Comparison of ENCODE assay signal across 26 cellular contexts in the genomic region with DNA sequence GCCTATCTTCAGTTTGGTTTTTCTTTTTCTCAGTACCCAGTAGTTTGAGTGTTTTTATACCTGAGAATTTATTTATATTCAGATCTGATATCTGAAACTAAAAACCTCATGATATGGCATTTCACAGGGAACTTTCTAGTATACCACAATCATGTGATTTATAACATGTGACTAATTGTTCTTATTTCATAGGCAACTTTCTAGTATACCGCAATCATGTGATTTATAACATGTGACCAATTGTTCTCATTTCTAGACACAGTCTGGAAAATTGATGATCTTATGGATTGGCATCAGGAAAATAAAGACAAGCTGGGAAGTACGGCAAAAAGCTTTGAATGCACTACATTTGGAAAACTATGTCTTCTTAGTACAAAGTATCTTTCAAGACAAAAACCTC. TPM values are rescaled to one million over a fixed set of nuclear protein-coding genes. Genes with fewer than 3 reads are reported as not detected.
"Had no signal": no experiment of that assay in that cellular context is flagged by ENCODE, and none has a peak within 500 bp of the region (broad histone marks: within the 10 kb centered on the region; RNA-seq: fewer than 3 reads in every experiment).

No MANE protein-coding gene starts in this region.

- H3K27me3 ChIP-seq: heart right ventricle, ovary, right atrium auricular region, suprapubic skin, transverse colon had no signal

- H3K4me1 ChIP-seq: heart right ventricle, left ventricle myocardium inferior, psoas muscle, right atrium auricular region, suprapubic skin, transverse colon had no signal

- H3K27ac ChIP-seq: heart right ventricle, left ventricle myocardium inferior, ovary, psoas muscle, right atrium auricular region, suprapubic skin, transverse colon had no signal

- H3K4me3 ChIP-seq: heart right ventricle, left ventricle myocardium inferior, ovary, psoas muscle, right atrium auricular region, suprapubic skin, transverse colon had no signal

- DNase-seq: activated CD4-positive, alpha-beta T cell treated with anti-CD3 and anti-CD28 coated beads for 1 hour; activated naive CD4-positive, alpha-beta T cell; activated naive CD8-positive, alpha-beta T cell treated with anti-CD3 and anti-CD28 coated beads, Interleukin-2, amount 10 ng/mL, durations not matched to agents 7 days and 5 days; activated T-cell treated with anti-CD3 and anti-CD28 coated beads, Interleukin-2, amount 50 U/mL, for 24 hours; amygdala; cerebellar nuclear complex; cortex of kidney; foreskin fibroblast; heart right ventricle; kidney glomerular epithelial cell; left ventricle myocardium inferior; mammary epithelial cell; ovary; psoas muscle; stimulated activated CD4-positive, alpha-beta T cell treated with anti-CD3 and anti-CD28 coated beads, Interleukin-2, amount 100 ng/mL, for 24 hours; stimulated activated naive CD8-positive, alpha-beta T cell treated with anti-CD3 and anti-CD28 coated beads, Interleukin-15, amount 100 ng/mL, for 72 hours; T-helper 1 cell; transverse colon had no signal

- ATAC-seq: heart right ventricle; natural killer cell treated with Interleukin-12 subunit alpha and Interleukin-12 subunit beta and Interleukin-15 and Interleukin-18, amount 100 ng/mL, for 72 hours; psoas muscle; stimulated activated effector memory CD8-positive, alpha-beta T cell treated with anti-CD3 and anti-CD28 coated beads, Interleukin-12 subunit alpha, Interleukin-12 subunit beta, amount 100 ng/mL, for 72 hours; stimulated activated naive CD8-positive, alpha-beta T cell treated with anti-CD3 and anti-CD28 coated beads, Interleukin-15, amount 100 ng/mL, for 72 hours had no signal

- H3K36me3 ChIP-seq: ovary had no signal

RNA-seq across cellular contexts. Expression of a gene that starts 33.8 kb away (rescaled TPM):
- total RNA-seq: activated naive CD8-positive, alpha-beta T cell treated with anti-CD3 and anti-CD28 coated beads, Interleukin-2, amount 10 ng/mL, durations not matched to agents 7 days and 5 days; activated T-helper 2 cell treated with anti-CD3 and anti-CD28 coated beads, Interferon-gamma antibody, Interleukin-2, Interleukin-4, amounts not matched to agents 10 μg/mL and 5 μg/mL and 100 μg/mL, durations not matched to agents 14 hours and 24 hours and 36 hours; fibroblast of lung; heart right ventricle; left ventricle myocardium inferior; mammary epithelial cell; mesothelial cell of epicardium; natural killer cell treated with Interleukin-12 subunit alpha and Interleukin-12 subunit beta and Interleukin-15 and Interleukin-18, amount 100 ng/mL, for 72 hours; ovary; psoas muscle; right atrium auricular region; skeletal muscle tissue; suprapubic skin; transverse colon had no signal
